Comparison of ENCODE assay signal across 8 cellular contexts in genomic region chr17:81034779-81035388, GRCh38. TPM values are rescaled to one million over a fixed set of nuclear protein-coding genes. Genes with fewer than 3 reads are reported as not detected.
DNase-seq lines count a peak whose midpoint lies in the region; ATAC-seq, FAIRE-seq and TF ChIP-seq lines count a peak whose summit lies in the region.

BAIAP2 (plus strand) TSS chr17:81035151; CDS start chr17:81035255, 104 bp downstream.

- peaks cover 33% of the 10 kb centered on the region for H4K20me1 ChIP-seq in HepG2 (ENCODE audit: insufficient read depth, low read length)

- DNase-seq in AG08396 (ENCODE audit: low spot score), result peak; percentile 100
- peak; percentile 99 for DNase-seq in NCI-H524 (lab: John Stamatoyannopoulos, UW)
- DNase-seq in activated CD4-positive, alpha-beta T cell treated with anti-CD3 and anti-CD28 coated beads, Interleukin-2, amount 50 U/mL, for 4 hours, result peak; percentile 98 to 99
- DNase-seq in dermis blood vessel endothelial cell, result peak; percentile 97
- DNase-seq in HepG2 (ENCODE audit: low spot score), result peak; percentile 89
- peak; percentile 98 to 99 for DNase-seq in stimulated activated CD4-positive, alpha-beta T cell treated with anti-CD3 and anti-CD28 coated beads, Interleukin-2, amount 100 ng/mL, for 24 hours

- peaks cover 69% of the 10 kb centered on the region for H3K4me1 ChIP-seq in HepG2 (ENCODE audit: insufficient read depth, low read length)

- no peaks in the 10 kb centered on the region for H3K9me3 ChIP-seq in HepG2 (ENCODE audit: low read length)

- POLR2A ChIA-PET in HepG2 (lab: Yijun Ruan, JAX), result interaction anchor here (1.0 to 2.9 kb wide), 6 partner anchors 9 to 60 kb away, joined by 4 to 23 read pairs (median 5); no protein-coding TSS in a partner anchor

- TF ChIP-seq POLR2A in HepG2 (IDR thresholded peaks at IDR 0.05; ENCODE audit: insufficient read depth in 1 of 2, low read depth in 2 of 2, low read length in 2 of 2), result peak; percentile 99 to 100

- H3K4me3 ChIP-seq in HepG2 (replicated peaks in 1 of 3; ENCODE audit: insufficient read depth in 1 of 3, low read depth in 2 of 3, low read length in 3 of 3), result peak within 1 kb of the TSS; percentile 76 to 88 (median 87)

- CTCF ChIA-PET in HepG2 (lab: Yijun Ruan, JAX; ENCODE audit: low intra/inter-chr PET ratio, low total read pairs), result interaction anchor here (1.6 kb wide), 1 partner anchor 67 kb away, joined by 4 read pairs; no protein-coding TSS in a partner anchor

- BruUV-seq in HepG2 (replicated peaks; lab: Mats Ljungman, UMichigan), result no TSS peak

- 2% methylated on average over 22 of the region's 76 CpGs for WGBS in HepG2 (ENCODE audit: low lambda C conversion rate)

- peak; percentile 71 for TF ChIP-seq RAD21 in HepG2 (CRISPR knock-in tag; IDR thresholded peaks at IDR 0.05)

- TF ChIP-seq EP300 in HepG2 (IDR thresholded peaks at IDR 0.05; ENCODE audit: low read depth in 2 of 2, low read length in 2 of 2) (no peak), HepG2 (CRISPR knock-in tag; IDR thresholded peaks at IDR 0.05; ENCODE audit: borderline replicate concordance) (no peak)

- ATAC-seq in GM19023 (IDR thresholded peaks at IDR 0.05; ENCODE audit: unreplicated experiment), result peak; percentile 65
- ATAC-seq in HG03457 (IDR thresholded peaks at IDR 0.05; ENCODE audit: unreplicated experiment), result peak; percentile 50
- peak; percentile 71 for ATAC-seq in HepG2

- in situ Hi-C loops in HepG2 (cut with HindIII; ENCODE audit: extremely low pct_ligation_motif_present, low pct_unique_long_range_greater_than_20kb), result no loop called here

- H3K36me3 ChIP-seq in HepG2 (replicated peaks in 1 of 2; ENCODE audit: control insufficient read depth in 1 of 2, insufficient read depth in 2 of 2, low read length in 2 of 2), result peaks cover 0 to 4% of the 10 kb centered on the region in 2 experiments; a peak in 3 of 5 replicates

- peak within 1 kb of the TSS; percentile 68 for H3K9ac ChIP-seq in HepG2 (ENCODE audit: insufficient read depth, low read depth, low read length)

- FAIRE-seq in HepG2 (lab: Jason Lieb, UNC), result no peak

- peak within 1 kb of the TSS; percentile 97 for H3K4me2 ChIP-seq in HepG2 (ENCODE audit: low read depth, low read length)

- no peak within 1 kb of the TSS for H2AFZ ChIP-seq in HepG2 (ENCODE audit: low read length)

- no peak within 1 kb of the TSS for H3K27ac ChIP-seq in HepG2 (ENCODE audit: extremely low read length, insufficient read depth, low read length)

- peaks cover 43% of the 10 kb centered on the region for H3K79me2 ChIP-seq in HepG2 (ENCODE audit: insufficient read depth, low read length)

- TF ChIP-seq CTCF in HepG2 (CRISPR knock-in tag; IDR thresholded peaks at IDR 0.05), result peak; percentile 40

- H3K27me3 ChIP-seq in HepG2 (ENCODE audit: control insufficient read depth in 1 of 2, insufficient read depth in 2 of 2, low read length in 2 of 2), result peaks cover 0 to 6% of the 10 kb centered on the region in 2 experiments; a peak in 2 of 5 replicates

- intact Hi-C loops in HepG2 (cut with micrococcal nuclease; ENCODE audit: unreplicated experiment), result no loop called here

TF ChIP-seq in HepG2, 621 proteins besides CTCF, POLR2A, EP300 and RAD21 (continues in another document):
- TF ChIP-seq ZNF629 (CRISPR knock-in tag; conservative IDR thresholded peaks at IDR 0.05) (no peak), MATR3 (CRISPR knock-in tag; IDR thresholded peaks at IDR 0.05) (no peak), MLLT10 (CRISPR knock-in tag; IDR thresholded peaks at IDR 0.05) (no peak), NRL (CRISPR knock-in tag; IDR thresholded peaks at IDR 0.05; ENCODE audit: borderline replicate concordance) (peak; percentile 74; the same call in 1 of the 2 replicates), ELF4 (CRISPR knock-in tag; IDR thresholded peaks at IDR 0.05; ENCODE audit: borderline replicate concordance) (no peak), LCORL (IDR thresholded peaks at IDR 0.05) (no peak), LCORL (CRISPR knock-in tag; IDR thresholded peaks at IDR 0.05) (peak; percentile 24; the same call in 1 of the 2 replicates), TFE3 (CRISPR knock-in tag; IDR thresholded peaks at IDR 0.05) (peak; percentile 54; the same call in 1 of the 2 replicates), ZNF713 (CRISPR knock-in tag; IDR thresholded peaks at IDR 0.05) (0 out of 2 replicates have a peak, but pooled peaks have one; percentile 84), ZBTB44 (CRISPR knock-in tag; IDR thresholded peaks at IDR 0.05) (0 out of 2 replicates have a peak, but pooled peaks have one; percentile 81), MAFK (conservative IDR thresholded peaks at IDR 0.05 in 1 of 2, IDR thresholded peaks at IDR 0.05 in 1 of 2; ENCODE audit: low read length in 2 of 2) (no peak), ZNF30 (CRISPR knock-in tag; IDR thresholded peaks at IDR 0.05) (no peak), ZSCAN31 (CRISPR knock-in tag; IDR thresholded peaks at IDR 0.05; ENCODE audit: low read depth) (peak; percentile 71; the same call in 1 of the 2 replicates), ZNF34 (CRISPR knock-in tag; IDR thresholded peaks at IDR 0.05; ENCODE audit: borderline replicate concordance) (no peak), ATF2 (CRISPR knock-in tag; IDR thresholded peaks at IDR 0.05) (peak; percentile 67), ZNF224 (CRISPR knock-in tag; IDR thresholded peaks at IDR 0.05) (no peak), RARG (CRISPR knock-in tag; IDR thresholded peaks at IDR 0.05; ENCODE audit: low read depth) (no peak)

RNA-seq across cellular contexts. Expression of gene BAIAP2, which starts in this region (rescaled TPM):
- total RNA-seq in dermis blood vessel endothelial cell (27.7 and 53.9 TPM in 2 replicates), HepG2 (2016; rRNA removed; fragmentation: Illumina TruSeq; extraction: Trizol) (16.3 and 22.5 TPM in 2 replicates)
- 8.5 and 9.9 TPM in 2 replicates for total RNA-seq in HepG2 (2016; cell fraction: cytosol; rRNA removed; fragmentation: Illumina TruSeq; extraction: Trizol; ENCODE audit: low read depth)
- total RNA-seq in HepG2 (2016; cell fraction: insoluble cytoplasmic fraction; rRNA removed; fragmentation: Illumina TruSeq; extraction: Trizol), result 15.1 and 19.9 TPM in 2 replicates
- total RNA-seq in HepG2 (2016; cell fraction: membrane; rRNA removed; fragmentation: Illumina TruSeq; extraction: Trizol), result 11.6 and 11.8 TPM in 2 replicates
- total RNA-seq in HepG2 (2016; cell fraction: nucleus; rRNA removed; fragmentation: Illumina TruSeq; extraction: Trizol), result 15.9 and 21.1 TPM in 2 replicates
- 24.0 and 29.8 TPM in 2 replicates for polyA plus RNA-seq in HepG2 (2011; rRNA removed)
- polyA plus RNA-seq in HepG2 (2011; cell fraction: cytosol; rRNA removed), result 14.8 and 22.5 TPM in 2 replicates
- polyA plus RNA-seq in HepG2 (2011; cell fraction: nucleus; rRNA removed), result 101 and 122 TPM in 2 replicates
- 34.4 and 34.9 TPM in 2 replicates for polyA plus RNA-seq in HepG2 (2012)
- 3.9 and 4.4 TPM in 2 replicates for polyA plus RNA-seq in HepG2 (2016; cell fraction: cytosol; fragmentation: Illumina TruSeq; extraction: Trizol; ENCODE audit: low read depth)
- 14.7 and 22.4 TPM in 2 replicates for polyA plus RNA-seq in HepG2 (2016; cell fraction: insoluble cytoplasmic fraction; fragmentation: Illumina TruSeq; extraction: Trizol; ENCODE audit: low read depth)
- 6.8 and 8.2 TPM in 2 replicates for polyA plus RNA-seq in HepG2 (2016; cell fraction: membrane; fragmentation: Illumina TruSeq; extraction: Trizol; ENCODE audit: low read depth)
- 38.9 and 40.0 TPM in 2 replicates for polyA plus RNA-seq in HepG2 (2016; cell fraction: nucleus; fragmentation: Illumina TruSeq; extraction: Trizol; ENCODE audit: insufficient read depth, low read depth)
- 6.9 and 34.6 TPM in 2 replicates for polyA minus RNA-seq in HepG2 (2011; rRNA and poly(A)+ RNA removed; ENCODE audit: low replicate concordance)
- polyA minus RNA-seq in HepG2 (2011; cell fraction: cytosol; rRNA and poly(A)+ RNA removed), result 19.5 and 20.5 TPM in 2 replicates
- polyA minus RNA-seq in HepG2 (2011; cell fraction: nucleus; rRNA and poly(A)+ RNA removed), result 51.2 and 56.7 TPM in 2 replicates
